Comparison of ENCODE assay signal across 7 cellular contexts in genomic region chr12:130747867-130748740, GRCh38. TPM values are rescaled to one million over a fixed set of nuclear protein-coding genes. Genes with fewer than 3 reads are reported as not detected.
A peak's percentile ranks its signal among the peaks of the same experiment; 100 is the strongest.
DNase-seq lines count a peak whose midpoint lies in the region; ATAC-seq and TF ChIP-seq lines count a peak whose summit lies in the region.

No MANE protein-coding gene starts in this region.

- TF ChIP-seq CTCF in GM13976 (IDR thresholded peaks at IDR 0.05; ENCODE audit: borderline replicate concordance, control extremely low read depth, extremely low read depth, insufficient read depth, missing control alignments), result peak; percentile 93
- TF ChIP-seq CTCF in smooth muscle cell (IDR thresholded peaks at IDR 0.05; ENCODE audit: borderline replicate concordance, insufficient read depth, poor library complexity, severe bottlenecking), result peak; percentile 83

- peak; percentile 68 for ATAC-seq in HG02798 (IDR thresholded peaks at IDR 0.05; ENCODE audit: poor library complexity, unreplicated experiment)

- no peaks in the 10 kb centered on the region for H3K36me3 ChIP-seq in smooth muscle cell (ENCODE audit: low read depth)

- H3K27me3 ChIP-seq in smooth muscle cell (ENCODE audit: low read depth), result peaks cover 14% of the 10 kb centered on the region

- H3K4me1 ChIP-seq in smooth muscle cell (ENCODE audit: low read depth), result no peaks in the 10 kb centered on the region

- no peak overlapping the region for H3K4me3 ChIP-seq in smooth muscle cell

- no peaks in the 10 kb centered on the region for H3K79me2 ChIP-seq in smooth muscle cell (ENCODE audit: low read depth)

- no peaks in the 10 kb centered on the region for H4K20me1 ChIP-seq in smooth muscle cell (ENCODE audit: low read depth)

- H3K4me2 ChIP-seq in smooth muscle cell, result no peak overlapping the region

- no peak overlapping the region for H3K9ac ChIP-seq in smooth muscle cell (ENCODE audit: low read depth)

- H3K9me3 ChIP-seq in smooth muscle cell (replicated peaks; ENCODE audit: low read depth), result no peaks in the 10 kb centered on the region

- in situ Hi-C loops in GM13976 (cut with MboI; ENCODE audit: low sequenced_read_pairs, unreplicated experiment), result loop anchor here (25.0 kb wide), 1 partner anchor 711 kb away; no protein-coding TSS in a partner anchor

- no peak overlapping the region for H3K27ac ChIP-seq in smooth muscle cell (ENCODE audit: low read depth)

- no peak overlapping the region for H2AFZ ChIP-seq in smooth muscle cell (ENCODE audit: low read depth)

- no peaks in the 10 kb centered on the region for H3F3A ChIP-seq in smooth muscle cell (ENCODE audit: low read depth)

- 21% methylated on average over 13 of the region's 13 CpGs for WGBS in smooth muscle cell (ENCODE audit: low lambda C conversion rate)

- DNase-seq in GM13976 (ENCODE audit: low spot score) (peak; percentile 79), NCI-H146 (lab: John Stamatoyannopoulos, UW) (peak; percentile 71), T-helper 2 cell (peak; percentile 6 to 67 (median 46)), anterior cingulate cortex (lab: John Stamatoyannopoulos, UW) (peak in 57 of 58 donors; percentile 8 to 86 (median 56)), hepatic stellate cell (ENCODE audit: low spot score) (peak; percentile 73), smooth muscle cell (lab: John Stamatoyannopoulos, UW; ENCODE audit: unreplicated experiment) (peak; percentile 52)

RNA-seq across cellular contexts. Expression of gene RIMBP2, which starts 32.0 kb away (rescaled TPM):
- 0.13 and 2.3 TPM in 2 replicates for total RNA-seq in smooth muscle cell
- polyA plus RNA-seq in smooth muscle cell, result 0.14 TPM in 1 of 2 replicates, not detected in the other
